In genomic region chr9:77421506-77422265, GRCh38 we compare ENCODE assay signal across 18 cellular contexts.
"Had no signal": no experiment of that assay in that cellular context is flagged by ENCODE, and none has a peak within 500 bp of the region (broad histone marks: within the 10 kb centered on the region; RNA-seq: fewer than 3 reads in every experiment).

No MANE protein-coding gene starts in this region.

- H3K27ac ChIP-seq: epithelial cell of prostate, psoas muscle, thoracic aorta had no signal

- H3K4me1 ChIP-seq: psoas muscle had no signal

- H3K9me3 Mint-ChIP-seq: activated naive CD4-positive, alpha-beta T cell treated with anti-CD3 and anti-CD28 coated beads for 36 hours; nephron progenitor cell had no signal

- ATAC-seq: activated naive CD8-positive, alpha-beta T cell treated with anti-CD3 and anti-CD28 coated beads, Interleukin-2, amount 50 U/mL, for 24 hours; activated T-helper 17 cell treated with anti-CD3 and anti-CD28 coated beads, Interleukin-2, amount 50 U/mL, for 72 hours; left ventricle myocardium superior; psoas muscle; sciatic nerve; T-cell had no signal

- DNase-seq: activated CD4-positive, alpha-beta T cell treated with anti-CD3 and anti-CD28 coated beads, Interleukin-2, amount 50 U/mL, for 4 hours; activated CD4-positive, CD25-positive, alpha-beta regulatory T cell treated with anti-CD3 and anti-CD28 coated beads, Interleukin-2, amount 50 U/mL, for 72 hours; activated naive CD4-positive, alpha-beta T cell treated with anti-CD3 and anti-CD28 coated beads for 36 hours; activated naive CD8-positive, alpha-beta T cell treated with anti-CD3 and anti-CD28 coated beads, Interleukin-2, amount 50 U/mL, for 24 hours; caudate nucleus; effector memory CD4-positive, alpha-beta T cell; hypothalamus; left ventricle myocardium superior; nephron progenitor cell; occipital lobe; psoas muscle; stimulated activated CD4-positive, alpha-beta T cell treated with anti-CD3 and anti-CD28 coated beads, Interleukin-1b, Interleukin-23, amount 100 ng/mL, for 48 hours; T-cell; T1000 had no signal

- H3K9me3 ChIP-seq: psoas muscle, thoracic aorta had no signal

- H3K4me3 Mint-ChIP-seq: activated naive CD4-positive, alpha-beta T cell treated with anti-CD3 and anti-CD28 coated beads for 36 hours; activated naive CD8-positive, alpha-beta T cell treated with anti-CD3 and anti-CD28 coated beads, Interleukin-2, amount 50 U/mL, for 24 hours; activated T-helper 17 cell treated with anti-CD3 and anti-CD28 coated beads, Interleukin-2, amount 50 U/mL, for 72 hours; nephron progenitor cell; T-cell had no signal

- H3K4me1 Mint-ChIP-seq: activated naive CD8-positive, alpha-beta T cell treated with anti-CD3 and anti-CD28 coated beads, Interleukin-2, amount 50 U/mL, for 24 hours; T-cell had no signal

- H3K36me3 ChIP-seq: thoracic aorta had no signal

- H3K27me3 Mint-ChIP-seq: activated naive CD8-positive, alpha-beta T cell treated with anti-CD3 and anti-CD28 coated beads, Interleukin-2, amount 50 U/mL, for 24 hours; activated T-helper 17 cell treated with anti-CD3 and anti-CD28 coated beads, Interleukin-2, amount 50 U/mL, for 72 hours; T-cell had no signal

- H3K4me3 ChIP-seq: psoas muscle, thoracic aorta had no signal

- H3K27ac Mint-ChIP-seq: activated naive CD4-positive, alpha-beta T cell treated with anti-CD3 and anti-CD28 coated beads for 36 hours; activated naive CD8-positive, alpha-beta T cell treated with anti-CD3 and anti-CD28 coated beads, Interleukin-2, amount 50 U/mL, for 24 hours; activated T-helper 17 cell treated with anti-CD3 and anti-CD28 coated beads, Interleukin-2, amount 50 U/mL, for 72 hours; nephron progenitor cell; T-cell had no signal
